Comparison of ENCODE assay signal across 8 cellular contexts in genomic region chr5:15500326-15500958, GRCh38. TPM values are rescaled to one million over a fixed set of nuclear protein-coding genes. Genes with fewer than 3 reads are reported as not detected.
DNase-seq lines count a peak whose midpoint lies in the region; ATAC-seq and TF ChIP-seq lines count a peak whose summit lies in the region.

No MANE protein-coding gene starts in this region.

- H3K9me3 ChIP-seq in gastroesophageal sphincter = no peaks in the 10 kb centered on the region

- DNase-seq in GM06990 (ENCODE audit: extremely low read depth, insufficient read length) (peak; percentile 4), RPMI7951 (ENCODE audit: low read depth) (peak; percentile 44), nucleus accumbens (lab: John Stamatoyannopoulos, UW) (peak in 48 of 56 donors; percentile 5 to 77 (median 45)), OCI-M1 (lab: John Stamatoyannopoulos, UW) (no peak)
- DNase-seq in naive thymus-derived CD8-positive, alpha-beta T cell = no peak

- TF ChIP-seq CTCF in GM06990 (IDR thresholded peaks at IDR 0.05; ENCODE audit: insufficient read depth, low read length, poor library complexity, severe bottlenecking) = no peak
- TF ChIP-seq CTCF in gastroesophageal sphincter (IDR thresholded peaks at IDR 0.05) = no peak

- peaks cover 24 to 54% (median 42%) of the 10 kb centered on the region in 5 donors for H3K27me3 Mint-ChIP-seq in naive thymus-derived CD8-positive, alpha-beta T cell

- ATAC-seq in gastroesophageal sphincter (peak; percentile 63), GM21576 (IDR thresholded peaks at IDR 0.05; ENCODE audit: unreplicated experiment) (no peak), GM18909 (IDR thresholded peaks at IDR 0.05; ENCODE audit: poor library complexity, unreplicated experiment) (no peak)
- no peak for ATAC-seq in naive thymus-derived CD8-positive, alpha-beta T cell

- peak overlapping the region; percentile 74 to 95 (median 92) for H3K27ac ChIP-seq in gastroesophageal sphincter

- no peaks in the 10 kb centered on the region for H3K27me3 ChIP-seq in GM06990 (replicated peaks; ENCODE audit: control insufficient read depth, insufficient read depth, low read length)
- H3K27me3 ChIP-seq in gastroesophageal sphincter = no peaks in the 10 kb centered on the region

- H3K27ac Mint-ChIP-seq in naive thymus-derived CD8-positive, alpha-beta T cell = no peak overlapping the region

- peaks cover 0 to 12% (median 3%) of the 10 kb centered on the region in 3 donors for H3K36me3 Mint-ChIP-seq in naive thymus-derived CD8-positive, alpha-beta T cell

- TF ChIP-seq POLR2A in gastroesophageal sphincter (IDR thresholded peaks at IDR 0.05) = no peak

- H3K4me3 Mint-ChIP-seq in naive thymus-derived CD8-positive, alpha-beta T cell = no peak overlapping the region

- WGBS in gastroesophageal sphincter (ENCODE audit: low coverage in 1 of 2), 2 donors = 0% methylated on average over 7 of the region's 61 CpGs; no CpG with 5 or more reads in 1 of the 2 donors

- H3K4me3 ChIP-seq in GM06990 (replicated peaks; ENCODE audit: low read depth, low read length) (no peak overlapping the region), gastroesophageal sphincter (peak overlapping the region; percentile 86 to 96)

- H3K4me1 ChIP-seq in gastroesophageal sphincter = peaks cover 0 to 31% (median 4%) of the 10 kb centered on the region in 3 donors

- POLR2A ChIA-PET in naive thymus-derived CD8-positive, alpha-beta T cell (lab: Charles Lee) = no interaction called here

- peaks cover 0 to 2% (median 0%) of the 10 kb centered on the region in 4 donors for H3K4me1 Mint-ChIP-seq in naive thymus-derived CD8-positive, alpha-beta T cell

- H3K9me3 Mint-ChIP-seq in naive thymus-derived CD8-positive, alpha-beta T cell = peaks cover 0 to 13% (median 7%) of the 10 kb centered on the region in 9 donors

- no peak for TF ChIP-seq EP300 in gastroesophageal sphincter (IDR thresholded peaks at IDR 0.05)

- H3K36me3 ChIP-seq in GM06990 (ENCODE audit: control insufficient read depth, insufficient read depth, low read length) (no peaks in the 10 kb centered on the region), gastroesophageal sphincter (no peaks in the 10 kb centered on the region)

RNA-seq across cellular contexts. Expression of gene FBXL7, which starts 0.5 kb away (rescaled TPM):
- total RNA-seq in RPMI7951 (2014; rRNA removed; shearing (Covaris generic)) = 5.0 and 6.4 TPM in 2 replicates
- total RNA-seq in gastroesophageal sphincter = 10 to 100 TPM; 14.2 to 32.1 (median 24.9) TPM
- total RNA-seq in naive thymus-derived CD8-positive, alpha-beta T cell = not detected
- not detected for polyA plus RNA-seq in naive thymus-derived CD8-positive, alpha-beta T cell

Comparison
In these comparisons a context has a peak if more than half of its experiments do, and no peak if none do; other contexts are left out.
1. DNase-seq: peak in GM06990 (single experiment), RPMI7951 (single experiment) and nucleus accumbens (48 of 56); none in OCI-M1 (single experiment) and naive thymus-derived CD8-positive, alpha-beta T cell (0 of 10).